ENCODE assay signal across 24 cellular contexts in genomic region chr2:85790032-85790431, GRCh38. TPM values are rescaled to one million over a fixed set of nuclear protein-coding genes. Genes with fewer than 3 reads are reported as not detected.
DNase-seq lines count a peak whose midpoint lies in the region; ATAC-seq and TF ChIP-seq lines count a peak whose summit lies in the region.
"Had no signal": no experiment of that assay in that cellular context is flagged by ENCODE, and none has a peak within 500 bp of the region (broad histone marks: within the 10 kb centered on the region; RNA-seq: fewer than 3 reads in every experiment).

No MANE protein-coding gene starts in this region.

- H3K4me3 ChIP-seq in BLaER1 treated with 17β-estradiol and CSF1 and Interleukin-3, amounts not matched to agents 10 nM and 100 nM = no peak overlapping the region
- H3K4me3 ChIP-seq in Panc1 (ENCODE audit: low read depth in 2 of 2, low read length in 2 of 2) (no peak overlapping the region), thyroid gland (replicated peaks in 1 of 3) (no peak overlapping the region)
- H3K4me3 ChIP-seq: A549, GM23338, PC-9 had no signal

- peaks cover 72% of the 10 kb centered on the region for H3K4me1 Mint-ChIP-seq in nephron
- H3K4me1 Mint-ChIP-seq: GM23338 had no signal

- peaks cover 5% of the 10 kb centered on the region for H3K36me3 Mint-ChIP-seq in nephron (ENCODE audit: low read depth)
- H3K36me3 Mint-ChIP-seq: IgD-negative memory B cell had no signal

- H3K27me3 ChIP-seq in BLaER1 treated with 17β-estradiol and CSF1 and Interleukin-3, amounts not matched to agents 10 nM and 100 nM = peaks cover 0 to 9% (median 0%) of the 10 kb centered on the region in 11 experiments; a peak in 4 of 22 replicates
- H3K27me3 ChIP-seq in Panc1 (ENCODE audit: control insufficient read depth, insufficient read depth, low read length) = no peaks in the 10 kb centered on the region
- no peaks in the 10 kb centered on the region for H3K27me3 ChIP-seq in thyroid gland

- H3K4me1 ChIP-seq in BLaER1 treated with 17β-estradiol and CSF1 and Interleukin-3, amounts not matched to agents 10 nM and 100 nM = peaks cover 21 to 47% (median 33%) of the 10 kb centered on the region in 10 experiments
- H3K4me1 ChIP-seq in Panc1 (ENCODE audit: control insufficient read depth, insufficient read depth, low read length) (peaks cover 17% of the 10 kb centered on the region), thyroid gland (peaks cover 63 to 85% of the 10 kb centered on the region in 2 donors)

- no TSS peak for BruUV-seq in Panc1 (replicated peaks; lab: Mats Ljungman, UMichigan)

- in situ Hi-C loops in Panc1 (cut with HindIII; ENCODE audit: low pct_unique_long_range_greater_than_20kb, low sequenced_read_pairs) = no loop called here

- intact Hi-C loops in Panc1 (cut with micrococcal nuclease; ENCODE audit: unreplicated experiment) (no loop called here), thyroid gland (cut with DNase I) (no loop called here)

- peak overlapping the region in 2 of 3 experiments; percentile 1 to 7 for H3K27ac Mint-ChIP-seq in nephron
- H3K27ac Mint-ChIP-seq: GM23338, H9, HFFc6 had no signal

- H4K20me1 ChIP-seq in BLaER1 treated with 17β-estradiol and CSF1 and Interleukin-3, amounts not matched to agents 10 nM and 100 nM = no peaks in the 10 kb centered on the region; a peak in 1 of 22 replicates

- peak; percentile 10; the same call in 1 of the 2 replicates for ATAC-seq in Panc1
- ATAC-seq in HG03457 (IDR thresholded peaks at IDR 0.05; ENCODE audit: unreplicated experiment) = no peak
- ATAC-seq in GM19395 (IDR thresholded peaks at IDR 0.05; ENCODE audit: unreplicated experiment) = no peak

- peaks cover 4% of the 10 kb centered on the region for H3K27me3 Mint-ChIP-seq in nephron (ENCODE audit: low read depth)

- no peak for TF ChIP-seq CTCF in Panc1 (IDR thresholded peaks at IDR 0.05)
- TF ChIP-seq CTCF in nephron (IDR thresholded peaks at IDR 0.05; ENCODE audit: unreplicated experiment in 3 of 3) = no peak
- no peak for TF ChIP-seq CTCF in thyroid gland (IDR thresholded peaks at IDR 0.05)

- H3K9me3 Mint-ChIP-seq in nephron = no peaks in the 10 kb centered on the region
- H3K9me3 Mint-ChIP-seq: CD8-positive, alpha-beta memory T cell; GM23338; H9; HFFc6; IgD-negative memory B cell had no signal

- POLR2A ChIA-PET in Panc1 (lab: Charles Lee) = no interaction called here

- no peaks in the 10 kb centered on the region for H3K9me3 ChIP-seq in BLaER1 treated with 17β-estradiol and CSF1 and Interleukin-3, amounts not matched to agents 10 nM and 100 nM (replicated peaks in 1 of 11)
- no peaks in the 10 kb centered on the region for H3K9me3 ChIP-seq in Panc1 (ENCODE audit: control insufficient read depth, insufficient read depth, low read depth, low read length)
- H3K9me3 ChIP-seq in thyroid gland = no peaks in the 10 kb centered on the region
- H3K9me3 ChIP-seq: A549 had no signal

- DNase-seq in Panc1 (ENCODE audit: low read depth, low spot score) (no peak), thyroid gland (no peak), DMS114 treated with DMSO at 0.1 percent for 48 hours (lab: John Stamatoyannopoulos, UW; ENCODE audit: unreplicated experiment) (no peak)
- DNase-seq: CD8-positive, alpha-beta memory T cell; DMS53; H9; HFFc6; MM.1S; NCI-H1694; NCI-H2029 treated with DMSO at 0.1 percent for 48 hours; NCI-H2227 treated with DMSO at 0.1 percent for 48 hours; NCI-H526 treated with DMSO at 0.1 percent for 48 hours; PC-9; RPMI8226; SHP77 treated with DMSO at 0.1 percent for 48 hours had no signal

- H3K36me3 ChIP-seq in BLaER1 treated with 17β-estradiol and CSF1 and Interleukin-3, amounts not matched to agents 10 nM and 100 nM = no peaks in the 10 kb centered on the region
- H3K36me3 ChIP-seq in Panc1 (ENCODE audit: control insufficient read depth, insufficient read depth, low read length) (no peaks in the 10 kb centered on the region), thyroid gland (peaks cover 15 to 18% of the 10 kb centered on the region in 2 donors)

- 82 to 85% methylated on average over 2 to 4 of the region's 4 CpGs for whole genome bisulfite sequencing in thyroid gland, 2 donors

- H3K9ac ChIP-seq in BLaER1 treated with 17β-estradiol and CSF1 and Interleukin-3, amounts not matched to agents 10 nM and 100 nM = no peak overlapping the region
- H3K9ac ChIP-seq: KMS-11 had no signal

- no peak for TF ChIP-seq POLR2A in thyroid gland (IDR thresholded peaks at IDR 0.05)

- no peak overlapping the region for H3K4me3 Mint-ChIP-seq in nephron
- H3K4me3 Mint-ChIP-seq: GM23338, H9, HFFc6, IgD-negative memory B cell had no signal

- CTCF ChIA-PET in Panc1 (lab: Charles Lee) = no interaction called here

- peak overlapping the region; percentile 24 to 81 (median 59); a peak in 21 of 22 replicates for H3K4me2 ChIP-seq in BLaER1 treated with 17β-estradiol and CSF1 and Interleukin-3, amounts not matched to agents 10 nM and 100 nM
- H3K4me2 ChIP-seq: A549, GM23338, KMS-11, PC-9 had no signal

- H3K27ac ChIP-seq in BLaER1 treated with 17β-estradiol and CSF1 and Interleukin-3, amounts not matched to agents 10 nM and 100 nM = no peak overlapping the region
- H3K27ac ChIP-seq in Panc1 (ENCODE audit: low read length) (no peak overlapping the region), thyroid gland (peak overlapping the region in 2 of 3 donors; percentile 27 to 89)
- H3K27ac ChIP-seq: C4-2B, KMS-11, PC-9 had no signal

RNA-seq across cellular contexts. Expression of gene ATOH8, which starts 36.2 kb away (rescaled TPM):
- total RNA-seq in Panc1 (2021; ENCODE audit: unreplicated experiment) (3.8 TPM), thyroid gland (100 to 1,000 TPM in 2 of 4 donors, 10 to 100 TPM in 2; 82.8 to 260 (median 167) TPM)
- polyA plus RNA-seq in Panc1 (2012; ENCODE audit: insufficient read length) = 3.7 TPM
- total RNA-seq: CD8-positive, alpha-beta memory T cell; PC-9 had no signal
- polyA plus RNA-seq: CD8-positive, alpha-beta memory T cell; IgD-negative memory B cell had no signal

Comparison
In these comparisons a context has a peak if more than half of its experiments do, and no peak if none do; other contexts are left out.
1. H3K27ac ChIP-seq: peak in thyroid gland (2 of 3); none in BLaER1 treated with 17β-estradiol and CSF1 and Interleukin-3, amounts not matched to agents 10 nM and 100 nM (0 of 11) and Panc1 (single experiment).
2. RNA of gene ATOH8, which starts 36.2 kb away (total RNA-seq): 82.8 to 260 TPM in thyroid gland; 3.8 TPM in Panc1 (single experiment); every median in the first group is over 10 times any median in the second.